ENCODE assay signal across 20 cellular contexts in the genomic region with DNA sequence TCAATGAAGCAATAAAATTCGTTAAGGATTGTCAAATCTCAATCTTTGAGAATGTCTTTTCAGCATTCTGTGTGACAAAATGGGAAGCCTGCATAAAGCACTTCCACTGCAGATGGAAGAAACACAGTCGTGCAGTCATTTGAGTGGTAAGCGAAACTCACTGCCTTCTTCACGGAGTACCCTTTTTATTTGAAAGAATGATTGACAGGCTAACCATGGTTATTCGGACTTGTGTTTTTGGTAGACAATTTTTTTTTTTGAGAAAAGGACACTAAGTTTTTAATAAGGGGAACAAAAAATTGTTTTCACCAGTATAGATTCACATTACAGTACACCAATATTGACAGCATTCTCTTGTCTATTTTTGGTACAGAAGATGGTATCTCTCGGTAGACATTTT.
DNase-seq lines count a peak whose midpoint lies in the region; ATAC-seq, FAIRE-seq and TF ChIP-seq lines count a peak whose summit lies in the region.
"Had no signal": no experiment of that assay in that cellular context is flagged by ENCODE, and none has a peak within 500 bp of the region (broad histone marks: within the 10 kb centered on the region; RNA-seq: fewer than 3 reads in every experiment).

No MANE protein-coding gene starts in this region.

- CTCF ChIA-PET in K562 (lab: Yijun Ruan, JAX; ENCODE audit: low intra/inter-chr PET ratio) = no interaction called here

- no peak for TF ChIP-seq RAD21 in K562 (CRISPR knock-in tag; conservative IDR thresholded peaks at IDR 0.05 in 1 of 2, IDR thresholded peaks at IDR 0.05 in 1 of 2)

- no peaks in the 10 kb centered on the region for H3K79me2 ChIP-seq in K562 (ENCODE audit: control insufficient read depth, insufficient read depth, low read length)

- ATAC-seq in K562 = no peak
- ATAC-seq: A549; CD8-positive, alpha-beta T cell had no signal

- TF ChIP-seq CTCF in VCaP (conservative IDR thresholded peaks at IDR 0.05) (no peak), K562 (IDR thresholded peaks at IDR 0.05 in 2 of 3, conservative IDR thresholded peaks at IDR 0.05 in 1 of 3; ENCODE audit: insufficient read depth in 2 of 3, low read depth in 1 of 3, low read length in 3 of 3) (no peak), thyroid gland (IDR thresholded peaks at IDR 0.05) (no peak), GM13977 (IDR thresholded peaks at IDR 0.05; ENCODE audit: extremely low read depth, insufficient read depth, missing control alignments) (no peak)

- in situ Hi-C loops in K562 (cut with MboI) = no loop called here
- in situ Hi-C loops in GM13977 (cut with MboI; ENCODE audit: low pct_unique_long_range_greater_than_20kb, low sequenced_read_pairs, unreplicated experiment) = no loop called here

- peak overlapping the region; percentile 34; the same call in 1 of the 2 replicates for H3K27ac ChIP-seq in VCaP
- H3K27ac ChIP-seq in K562 (ENCODE audit: extremely low read depth, low read depth, low read length) = no peak overlapping the region
- H3K27ac ChIP-seq in thyroid gland = no peak overlapping the region
- H3K27ac ChIP-seq: A549; BLaER1 treated with 17β-estradiol and CSF1 and Interleukin-3, amounts not matched to agents 10 nM and 100 nM; C4-2B had no signal

- H3K27me3 ChIP-seq in K562 (ENCODE audit: control insufficient read depth in 2 of 2, insufficient read depth in 2 of 2, low read length in 2 of 2) (peaks cover 0 to 27% of the 10 kb centered on the region in 2 experiments; a peak in 4 of 5 replicates), thyroid gland (no peaks in the 10 kb centered on the region)
- H3K27me3 ChIP-seq: BLaER1 treated with 17β-estradiol and CSF1 and Interleukin-3, amounts not matched to agents 10 nM and 100 nM had no signal

- H2AFZ ChIP-seq in K562 (ENCODE audit: low read depth, low read length) = no peak overlapping the region

- H3K4me2 ChIP-seq in K562 (ENCODE audit: insufficient read depth, low read length) = no peak overlapping the region
- H3K4me2 ChIP-seq: A549; BLaER1 treated with 17β-estradiol and CSF1 and Interleukin-3, amounts not matched to agents 10 nM and 100 nM had no signal

- H3K36me3 ChIP-seq in K562 (ENCODE audit: control insufficient read depth, insufficient read depth, low read length) (no peaks in the 10 kb centered on the region), thyroid gland (no peaks in the 10 kb centered on the region)
- H3K36me3 ChIP-seq: BLaER1 treated with 17β-estradiol and CSF1 and Interleukin-3, amounts not matched to agents 10 nM and 100 nM had no signal

- no peaks in the 10 kb centered on the region for H3K9me1 ChIP-seq in K562 (ENCODE audit: control insufficient read depth, insufficient read depth, low read length)

- FAIRE-seq in K562 (lab: Jason Lieb, UNC) = no peak
- FAIRE-seq: A549, D721Med, G401.6, GM12891, GM18507 had no signal

- H3K9me3 ChIP-seq in K562 (replicated peaks; ENCODE audit: control insufficient read depth, insufficient read depth, low read depth, low read length) = no peaks in the 10 kb centered on the region
- no peaks in the 10 kb centered on the region for H3K9me3 ChIP-seq in thyroid gland
- H3K9me3 ChIP-seq: A549, Caco-2 had no signal

- no peak for TF ChIP-seq EP300 in K562 (IDR thresholded peaks at IDR 0.05; ENCODE audit: low read length)

- intact Hi-C loops in K562 (cut with micrococcal nuclease) = no loop called here
- intact Hi-C loops in thyroid gland (cut with DNase I) = no loop called here

- POLR2A ChIA-PET in K562 (lab: Yijun Ruan, JAX) = no interaction called here

- H4K20me1 ChIP-seq in K562 (replicated peaks; ENCODE audit: control insufficient read depth, insufficient read depth, low read length) = no peaks in the 10 kb centered on the region
- H4K20me1 ChIP-seq: BLaER1 treated with 17β-estradiol and CSF1 and Interleukin-3, amounts not matched to agents 10 nM and 100 nM had no signal

- H3K4me3 ChIP-seq in K562 = no peak overlapping the region
- no peak overlapping the region for H3K4me3 ChIP-seq in thyroid gland (replicated peaks in 1 of 3)
- H3K4me3 ChIP-seq: A549; BLaER1 treated with 17β-estradiol and CSF1 and Interleukin-3, amounts not matched to agents 10 nM and 100 nM had no signal

- under 1% methylated on average over 6 of the region's 6 CpGs for WGBS in K562 (ENCODE audit: insufficient coverage, low coverage, missing lambda C conversion rate)
- 86 to 91% methylated on average over 6 of the region's 6 CpGs for WGBS in thyroid gland, 2 donors

- BruUV-seq in K562 (replicated peaks; lab: Mats Ljungman, UMichigan) = no TSS peak

- no peak overlapping the region for H3K9ac ChIP-seq in K562 (ENCODE audit: insufficient read depth in 1 of 2, low read depth in 2 of 2, low read length in 2 of 2)
- H3K9ac ChIP-seq: BLaER1 treated with 17β-estradiol and CSF1 and Interleukin-3, amounts not matched to agents 10 nM and 100 nM had no signal

- TF ChIP-seq POLR2A in K562 (conservative IDR thresholded peaks at IDR 0.05) (no peak), thyroid gland (IDR thresholded peaks at IDR 0.05) (no peak)

- DNase-seq in K562 (ENCODE audit: extremely low read depth in 1 of 4, low spot score in 3 of 4) = no peak
- DNase-seq in A172 (ENCODE audit: low spot score) = no peak
- no peak for DNase-seq in thyroid gland
- DNase-seq in GM13977 (ENCODE audit: low spot score) = no peak
- DNase-seq: 8988T; AML-193; Caco-2; Calu3; CD4-positive, alpha-beta T cell; CD8-positive, alpha-beta T cell; DMS79 treated with DMSO at 0.1 percent for 48 hours; GF-D8 had no signal

- no peaks in the 10 kb centered on the region for H3K4me1 ChIP-seq in K562 (replicated peaks in 1 of 2; ENCODE audit: control insufficient read depth in 2 of 2, insufficient read depth in 2 of 2, low read length in 2 of 2)
- no peaks in the 10 kb centered on the region for H3K4me1 ChIP-seq in thyroid gland
- H3K4me1 ChIP-seq: A549, Caco-2 had no signal

TF ChIP-seq in K562, 482 proteins besides CTCF, POLR2A, EP300 and RAD21:
- no peak for TF ChIP-seq ZNF124 (CRISPR knock-in tag; IDR thresholded peaks at IDR 0.05)
- TF ChIP-seq, protein P1, sequence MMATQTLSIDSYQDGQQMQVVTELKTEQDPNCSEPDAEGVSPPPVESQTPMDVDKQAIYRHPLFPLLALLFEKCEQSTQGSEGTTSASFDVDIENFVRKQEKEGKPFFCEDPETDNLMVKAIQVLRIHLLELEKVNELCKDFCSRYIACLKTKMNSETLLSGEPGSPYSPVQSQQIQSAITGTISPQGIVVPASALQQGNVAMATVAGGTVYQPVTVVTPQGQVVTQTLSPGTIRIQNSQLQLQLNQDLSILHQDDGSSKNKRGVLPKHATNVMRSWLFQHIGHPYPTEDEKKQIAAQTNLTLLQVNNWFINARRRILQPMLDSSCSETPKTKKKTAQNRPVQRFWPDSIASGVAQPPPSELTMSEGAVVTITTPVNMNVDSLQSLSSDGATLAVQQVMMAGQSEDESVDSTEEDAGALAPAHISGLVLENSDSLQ (IDR thresholded peaks at IDR 0.05) = peak; percentile 72
